Comparison of ENCODE assay signal across 18 cellular contexts in the genomic region with DNA sequence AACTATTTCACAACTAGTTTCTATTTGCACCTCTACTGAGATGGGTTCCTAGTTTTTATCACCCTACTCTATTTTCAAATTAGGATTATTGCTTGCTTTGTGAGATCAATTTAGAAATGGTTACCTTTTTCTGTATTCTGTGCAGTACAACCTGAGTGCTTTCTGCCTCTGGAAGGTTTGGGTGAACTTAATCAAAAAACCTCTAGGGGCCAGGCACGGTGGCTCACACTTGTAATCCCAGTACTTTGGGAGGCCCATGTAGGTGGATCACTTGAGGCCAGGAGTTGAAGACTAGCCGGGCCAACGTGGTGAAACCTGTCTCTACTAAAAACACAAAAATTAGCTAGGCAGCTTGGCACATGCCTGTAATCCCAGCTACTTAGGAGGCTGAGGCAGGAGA.
DNase-seq lines count a peak whose midpoint lies in the region; ATAC-seq lines count a peak whose summit lies in the region.
"Had no signal": no experiment of that assay in that cellular context is flagged by ENCODE, and none has a peak within 500 bp of the region (broad histone marks: within the 10 kb centered on the region; RNA-seq: fewer than 3 reads in every experiment).

No MANE protein-coding gene starts in this region.

- peaks cover 31% of the 10 kb centered on the region for H3K36me3 Mint-ChIP-seq in activated naive CD4-positive, alpha-beta T cell treated with anti-CD3 and anti-CD28 coated beads, Interleukin-2, amount 50 U/mL, for 24 hours
- H3K36me3 Mint-ChIP-seq in activated naive CD4-positive, alpha-beta T cell treated with anti-CD3 and anti-CD28 coated beads, Interleukin-2, amount 10 ng/mL, durations not matched to agents 7 days and 5 days: peaks cover 30% of the 10 kb centered on the region
- peaks cover 55% of the 10 kb centered on the region for H3K36me3 Mint-ChIP-seq in T-cell
- peaks cover 49% of the 10 kb centered on the region for H3K36me3 Mint-ChIP-seq in effector memory CD8-positive, alpha-beta T cell (ENCODE audit: insufficient read depth)
- H3K36me3 Mint-ChIP-seq in stimulated activated effector memory CD8-positive, alpha-beta T cell treated with anti-CD3 and anti-CD28 coated beads, Interleukin-12 subunit alpha, Interleukin-12 subunit beta, amount 100 ng/mL, for 72 hours: peaks cover 84% of the 10 kb centered on the region

- CTCF ChIA-PET in activated naive CD4-positive, alpha-beta T cell treated with anti-CD3 and anti-CD28 coated beads, Interleukin-2, amount 10 ng/mL, durations not matched to agents 7 days and 5 days (lab: Charles Lee): interaction anchor here (0.7 kb wide), 1 partner anchor 8 kb away, joined by 4 read pairs; no protein-coding TSS in a partner anchor
- CTCF ChIA-PET in T-cell (lab: Charles Lee): no interaction called here

- ATAC-seq in T-cell (replicated peaks in 1 of 4) (no peak), GM19351 (IDR thresholded peaks at IDR 0.05; ENCODE audit: unreplicated experiment) (no peak)
- ATAC-seq in effector memory CD8-positive, alpha-beta T cell (replicated peaks): no peak
- no peak for ATAC-seq in stimulated activated effector memory CD8-positive, alpha-beta T cell treated with anti-CD3 and anti-CD28 coated beads, Interleukin-12 subunit alpha, Interleukin-12 subunit beta, amount 100 ng/mL, for 72 hours
- ATAC-seq: A549, GM12878 had no signal

- H3K9me3 Mint-ChIP-seq in activated naive CD4-positive, alpha-beta T cell treated with anti-CD3 and anti-CD28 coated beads, Interleukin-2, amount 50 U/mL, for 24 hours: no peaks in the 10 kb centered on the region
- no peaks in the 10 kb centered on the region for H3K9me3 Mint-ChIP-seq in activated naive CD4-positive, alpha-beta T cell treated with anti-CD3 and anti-CD28 coated beads, Interleukin-2, amount 10 ng/mL, durations not matched to agents 7 days and 5 days
- no peaks in the 10 kb centered on the region for H3K9me3 Mint-ChIP-seq in T-cell
- H3K9me3 Mint-ChIP-seq in effector memory CD8-positive, alpha-beta T cell: no peaks in the 10 kb centered on the region
- no peaks in the 10 kb centered on the region for H3K9me3 Mint-ChIP-seq in stimulated activated effector memory CD8-positive, alpha-beta T cell treated with anti-CD3 and anti-CD28 coated beads, Interleukin-12 subunit alpha, Interleukin-12 subunit beta, amount 100 ng/mL, for 72 hours

- POLR2A ChIA-PET in T-cell (lab: Charles Lee): no interaction called here

- peak overlapping the region; percentile 14 for H3K27ac Mint-ChIP-seq in activated naive CD4-positive, alpha-beta T cell treated with anti-CD3 and anti-CD28 coated beads, Interleukin-2, amount 50 U/mL, for 24 hours
- no peak overlapping the region for H3K27ac Mint-ChIP-seq in activated naive CD4-positive, alpha-beta T cell treated with anti-CD3 and anti-CD28 coated beads, Interleukin-2, amount 10 ng/mL, durations not matched to agents 7 days and 5 days
- H3K27ac Mint-ChIP-seq in T-cell: peak overlapping the region; percentile 50 to 58
- H3K27ac Mint-ChIP-seq in effector memory CD8-positive, alpha-beta T cell: peak overlapping the region; percentile 49 to 77
- H3K27ac Mint-ChIP-seq in stimulated activated effector memory CD8-positive, alpha-beta T cell treated with anti-CD3 and anti-CD28 coated beads, Interleukin-12 subunit alpha, Interleukin-12 subunit beta, amount 100 ng/mL, for 72 hours: peak overlapping the region; percentile 45

- peaks cover 45% of the 10 kb centered on the region for H3K4me1 Mint-ChIP-seq in activated naive CD4-positive, alpha-beta T cell treated with anti-CD3 and anti-CD28 coated beads, Interleukin-2, amount 50 U/mL, for 24 hours
- peaks cover 7% of the 10 kb centered on the region for H3K4me1 Mint-ChIP-seq in activated naive CD4-positive, alpha-beta T cell treated with anti-CD3 and anti-CD28 coated beads, Interleukin-2, amount 10 ng/mL, durations not matched to agents 7 days and 5 days
- peaks cover 19 to 35% (median 26%) of the 10 kb centered on the region in 3 donors for H3K4me1 Mint-ChIP-seq in T-cell
- peaks cover 8 to 36% of the 10 kb centered on the region in 2 donors for H3K4me1 Mint-ChIP-seq in effector memory CD8-positive, alpha-beta T cell (ENCODE audit: low read depth in 2 of 2)
- peaks cover 31% of the 10 kb centered on the region for H3K4me1 Mint-ChIP-seq in stimulated activated effector memory CD8-positive, alpha-beta T cell treated with anti-CD3 and anti-CD28 coated beads, Interleukin-12 subunit alpha, Interleukin-12 subunit beta, amount 100 ng/mL, for 72 hours

- H3K4me3 Mint-ChIP-seq in activated naive CD4-positive, alpha-beta T cell treated with anti-CD3 and anti-CD28 coated beads, Interleukin-2, amount 50 U/mL, for 24 hours: no peak overlapping the region
- no peak overlapping the region for H3K4me3 Mint-ChIP-seq in activated naive CD4-positive, alpha-beta T cell treated with anti-CD3 and anti-CD28 coated beads, Interleukin-2, amount 10 ng/mL, durations not matched to agents 7 days and 5 days
- no peak overlapping the region for H3K4me3 Mint-ChIP-seq in T-cell
- no peak overlapping the region for H3K4me3 Mint-ChIP-seq in effector memory CD8-positive, alpha-beta T cell
- no peak overlapping the region for H3K4me3 Mint-ChIP-seq in stimulated activated effector memory CD8-positive, alpha-beta T cell treated with anti-CD3 and anti-CD28 coated beads, Interleukin-12 subunit alpha, Interleukin-12 subunit beta, amount 100 ng/mL, for 72 hours

- no peak for DNase-seq in activated naive CD4-positive, alpha-beta T cell treated with anti-CD3 and anti-CD28 coated beads, Interleukin-2, amount 10 ng/mL, durations not matched to agents 7 days and 5 days
- no peak for DNase-seq in T-cell
- DNase-seq in effector memory CD8-positive, alpha-beta T cell: no peak
- DNase-seq in stimulated activated effector memory CD8-positive, alpha-beta T cell treated with anti-CD3 and anti-CD28 coated beads, Interleukin-12 subunit alpha, Interleukin-12 subunit beta, amount 100 ng/mL, for 72 hours (ENCODE audit: low spot score in 2 of 2): no peak
- no peak for DNase-seq in superior temporal gyrus (ENCODE audit: extremely low spot score)
- DNase-seq: C1 segment of cervical spinal cord, DMS 273 treated with DMSO at 0.1 percent for 48 hours, GDM1, GM23248, KG1, NCI-H1436, NCI-H2029 treated with DMSO at 0.1 percent for 48 hours, NCI-H748 treated with DMSO at 0.1 percent for 48 hours, PC-9 had no signal

- no peaks in the 10 kb centered on the region for H3K27me3 Mint-ChIP-seq in activated naive CD4-positive, alpha-beta T cell treated with anti-CD3 and anti-CD28 coated beads, Interleukin-2, amount 50 U/mL, for 24 hours
- no peaks in the 10 kb centered on the region for H3K27me3 Mint-ChIP-seq in activated naive CD4-positive, alpha-beta T cell treated with anti-CD3 and anti-CD28 coated beads, Interleukin-2, amount 10 ng/mL, durations not matched to agents 7 days and 5 days
- no peaks in the 10 kb centered on the region for H3K27me3 Mint-ChIP-seq in T-cell
- no peaks in the 10 kb centered on the region for H3K27me3 Mint-ChIP-seq in effector memory CD8-positive, alpha-beta T cell
